1 cellular context compared by ENCODE assay signal in the genomic region with DNA sequence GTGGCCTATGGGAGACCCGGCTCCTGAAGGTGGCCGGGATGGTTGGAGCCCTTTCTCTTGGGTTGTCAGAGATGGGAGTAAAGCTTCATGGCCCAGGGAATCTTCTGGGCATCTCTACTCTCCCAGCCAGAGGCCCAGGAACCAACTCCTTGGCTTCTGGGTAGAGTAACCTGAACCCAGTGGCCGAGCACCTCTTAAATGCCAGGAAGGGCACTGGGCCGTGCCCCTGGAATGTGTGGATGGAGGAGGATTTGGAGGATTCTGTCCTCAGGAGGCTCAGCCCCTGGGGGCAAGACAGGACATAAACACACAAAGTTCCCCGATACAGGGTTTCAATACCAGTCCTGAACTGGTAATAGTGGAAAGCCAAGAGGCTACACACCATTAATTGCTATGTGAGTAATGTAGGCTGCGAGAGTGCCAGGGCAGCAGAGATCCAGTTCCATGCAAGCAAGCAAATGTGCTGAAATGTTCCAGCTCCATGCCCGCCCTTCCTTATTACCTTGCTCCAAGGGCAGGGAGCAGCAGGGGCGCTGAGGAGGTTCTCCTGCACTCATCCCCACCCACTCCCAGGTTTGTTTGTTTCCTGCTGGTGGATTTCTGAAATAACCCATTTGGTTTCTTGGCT.
TF ChIP-seq lines count a peak whose summit lies in the region.

No MANE protein-coding gene starts in this region.

TF ChIP-seq in GM23338, 12 proteins besides CTCF, POLR2A, EP300 and RAD21 (continued from another document):
- TF ChIP-seq, protein P1, sequence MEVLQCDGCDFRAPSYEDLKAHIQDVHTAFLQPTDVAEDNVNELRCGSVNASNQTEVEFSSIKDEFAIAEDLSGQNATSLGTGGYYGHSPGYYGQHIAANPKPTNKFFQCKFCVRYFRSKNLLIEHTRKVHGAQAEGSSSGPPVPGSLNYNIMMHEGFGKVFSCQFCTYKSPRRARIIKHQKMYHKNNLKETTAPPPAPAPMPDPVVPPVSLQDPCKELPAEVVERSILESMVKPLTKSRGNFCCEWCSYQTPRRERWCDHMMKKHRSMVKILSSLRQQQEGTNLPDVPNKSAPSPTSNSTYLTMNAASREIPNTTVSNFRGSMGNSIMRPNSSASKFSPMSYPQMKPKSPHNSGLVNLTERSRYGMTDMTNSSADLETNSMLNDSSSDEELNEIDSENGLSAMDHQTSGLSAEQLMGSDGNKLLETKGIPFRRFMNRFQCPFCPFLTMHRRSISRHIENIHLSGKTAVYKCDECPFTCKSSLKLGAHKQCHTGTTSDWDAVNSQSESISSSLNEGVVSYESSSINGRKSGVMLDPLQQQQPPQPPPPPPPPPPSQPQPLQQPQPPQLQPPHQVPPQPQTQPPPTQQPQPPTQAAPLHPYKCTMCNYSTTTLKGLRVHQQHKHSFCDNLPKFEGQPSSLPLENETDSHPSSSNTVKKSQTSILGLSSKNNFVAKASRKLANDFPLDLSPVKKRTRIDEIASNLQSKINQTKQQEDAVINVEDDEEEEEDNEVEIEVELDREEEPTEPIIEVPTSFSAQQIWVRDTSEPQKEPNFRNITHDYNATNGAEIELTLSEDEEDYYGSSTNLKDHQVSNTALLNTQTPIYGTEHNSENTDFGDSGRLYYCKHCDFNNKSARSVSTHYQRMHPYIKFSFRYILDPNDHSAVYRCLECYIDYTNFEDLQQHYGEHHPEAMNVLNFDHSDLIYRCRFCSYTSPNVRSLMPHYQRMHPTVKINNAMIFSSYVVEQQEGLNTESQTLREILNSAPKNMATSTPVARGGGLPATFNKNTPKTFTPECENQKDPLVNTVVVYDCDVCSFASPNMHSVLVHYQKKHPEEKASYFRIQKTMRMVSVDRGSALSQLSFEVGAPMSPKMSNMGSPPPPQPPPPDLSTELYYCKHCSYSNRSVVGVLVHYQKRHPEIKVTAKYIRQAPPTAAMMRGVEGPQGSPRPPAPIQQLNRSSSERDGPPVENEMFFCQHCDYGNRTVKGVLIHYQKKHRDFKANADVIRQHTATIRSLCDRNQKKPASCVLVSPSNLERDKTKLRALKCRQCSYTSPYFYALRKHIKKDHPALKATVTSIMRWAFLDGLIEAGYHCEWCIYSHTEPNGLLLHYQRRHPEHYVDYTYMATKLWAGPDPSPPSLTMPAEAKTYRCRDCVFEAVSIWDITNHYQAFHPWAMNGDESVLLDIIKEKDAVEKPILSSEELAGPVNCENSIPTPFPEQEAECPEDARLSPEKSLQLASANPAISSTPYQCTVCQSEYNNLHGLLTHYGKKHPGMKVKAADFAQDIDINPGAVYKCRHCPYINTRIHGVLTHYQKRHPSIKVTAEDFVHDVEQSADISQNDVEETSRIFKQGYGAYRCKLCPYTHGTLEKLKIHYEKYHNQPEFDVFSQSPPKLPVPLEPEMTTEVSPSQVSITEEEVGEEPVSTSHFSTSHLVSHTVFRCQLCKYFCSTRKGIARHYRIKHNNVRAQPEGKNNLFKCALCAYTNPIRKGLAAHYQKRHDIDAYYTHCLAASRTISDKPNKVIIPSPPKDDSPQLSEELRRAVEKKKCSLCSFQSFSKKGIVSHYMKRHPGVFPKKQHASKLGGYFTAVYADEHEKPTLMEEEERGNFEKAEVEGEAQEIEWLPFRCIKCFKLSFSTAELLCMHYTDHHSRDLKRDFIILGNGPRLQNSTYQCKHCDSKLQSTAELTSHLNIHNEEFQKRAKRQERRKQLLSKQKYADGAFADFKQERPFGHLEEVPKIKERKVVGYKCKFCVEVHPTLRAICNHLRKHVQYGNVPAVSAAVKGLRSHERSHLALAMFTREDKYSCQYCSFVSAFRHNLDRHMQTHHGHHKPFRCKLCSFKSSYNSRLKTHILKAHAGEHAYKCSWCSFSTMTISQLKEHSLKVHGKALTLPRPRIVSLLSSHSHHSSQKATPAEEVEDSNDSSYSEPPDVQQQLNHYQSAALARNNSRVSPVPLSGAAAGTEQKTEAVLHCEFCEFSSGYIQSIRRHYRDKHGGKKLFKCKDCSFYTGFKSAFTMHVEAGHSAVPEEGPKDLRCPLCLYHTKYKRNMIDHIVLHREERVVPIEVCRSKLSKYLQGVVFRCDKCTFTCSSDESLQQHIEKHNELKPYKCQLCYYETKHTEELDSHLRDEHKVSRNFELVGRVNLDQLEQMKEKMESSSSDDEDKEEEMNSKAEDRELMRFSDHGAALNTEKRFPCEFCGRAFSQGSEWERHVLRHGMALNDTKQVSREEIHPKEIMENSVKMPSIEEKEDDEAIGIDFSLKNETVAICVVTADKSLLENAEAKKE (CRISPR knock-in tag; IDR thresholded peaks at IDR 0.05) = no peak
